In the genomic region with DNA sequence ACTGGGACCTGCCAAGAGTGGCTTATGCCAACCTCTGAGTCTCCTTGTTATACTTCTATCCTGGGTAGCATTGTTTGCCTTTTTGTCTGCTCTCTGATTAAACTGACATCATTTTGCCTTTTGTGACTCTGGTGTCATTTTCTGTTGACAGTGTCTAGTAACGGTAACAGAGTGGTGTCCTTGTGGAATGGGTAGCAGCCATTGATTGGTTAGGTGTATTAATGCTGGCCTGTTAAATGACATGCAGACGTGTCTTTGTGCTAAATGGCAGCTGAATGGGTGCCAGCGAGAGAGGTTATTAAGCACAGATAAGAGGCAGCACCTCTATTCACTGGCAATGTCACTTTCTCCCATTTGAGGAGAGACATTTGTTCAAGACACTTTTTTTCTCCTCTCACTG, we compare ENCODE assay signal across 25 cellular contexts.
DNase-seq lines count a peak whose midpoint lies in the region; ATAC-seq and TF ChIP-seq lines count a peak whose summit lies in the region.
"Had no signal": no experiment of that assay in that cellular context is flagged by ENCODE, and none has a peak within 500 bp of the region (broad histone marks: within the 10 kb centered on the region; RNA-seq: fewer than 3 reads in every experiment).

No MANE protein-coding gene starts in this region.

- TF ChIP-seq CTCF in OCI-LY1 (IDR thresholded peaks at IDR 0.05; ENCODE audit: low read length) (no peak), neural cell (IDR thresholded peaks at IDR 0.05; ENCODE audit: poor library complexity, severe bottlenecking) (no peak), gastrocnemius medialis (IDR thresholded peaks at IDR 0.05 in 4 of 5, conservative IDR thresholded peaks at IDR 0.05 in 1 of 5) (no peak)

- H3K4me3 ChIP-seq in OCI-LY1 (ENCODE audit: low read depth, low read length, poor library complexity, severe bottlenecking) (peak overlapping the region; percentile 13), neural cell (ENCODE audit: low read length) (peak overlapping the region; percentile 25), MG63 (no peak overlapping the region), gastrocnemius medialis (no peak overlapping the region)
- H3K4me3 ChIP-seq: adrenal gland, breast epithelium, colonic mucosa, esophagus squamous epithelium, gastroesophageal sphincter, ovary, sigmoid colon had no signal

- H3K9ac ChIP-seq in OCI-LY1 (ENCODE audit: low read length) (no peak overlapping the region; the same call in 1 of the 2 replicates), neural cell (ENCODE audit: low read length) (no peak overlapping the region)

- no peaks in the 10 kb centered on the region for H3K9me3 ChIP-seq in OCI-LY1 (ENCODE audit: low read length)
- no peaks in the 10 kb centered on the region for H3K9me3 ChIP-seq in neural cell (ENCODE audit: low read length)
- H3K9me3 ChIP-seq in MG63: no peaks in the 10 kb centered on the region
- H3K9me3 ChIP-seq in gastrocnemius medialis: no peaks in the 10 kb centered on the region
- H3K9me3 ChIP-seq: adrenal gland, breast epithelium, colonic mucosa, esophagus squamous epithelium, gastroesophageal sphincter, ovary, sigmoid colon had no signal

- H3K27me3 ChIP-seq in OCI-LY1 (ENCODE audit: insufficient read depth, low read length) (no peaks in the 10 kb centered on the region), neural cell (ENCODE audit: insufficient read depth, low read depth, low read length) (no peaks in the 10 kb centered on the region), MG63 (no peaks in the 10 kb centered on the region), gastrocnemius medialis (no peaks in the 10 kb centered on the region)
- H3K27me3 ChIP-seq: adrenal gland, breast epithelium, colonic mucosa, esophagus squamous epithelium, gastroesophageal sphincter, ovary, sigmoid colon had no signal

- in situ Hi-C loops in gastrocnemius medialis (cut with MboI; ENCODE audit: low sequenced_read_pairs in 4 of 4) (no loop called here), G401 (cut with HindIII; ENCODE audit: low sequenced_read_pairs) (no loop called here)

- H3K79me2 ChIP-seq in OCI-LY1 (ENCODE audit: insufficient read depth, low read length): no peaks in the 10 kb centered on the region
- H3K79me2 ChIP-seq in neural cell (replicated peaks; ENCODE audit: insufficient read depth, low read length): no peaks in the 10 kb centered on the region

- TF ChIP-seq RAD21 in neural cell (conservative IDR thresholded peaks at IDR 0.05): peak; percentile 37

- intact Hi-C loops in gastrocnemius medialis (cut with DNase I; ENCODE audit: low total_unique reads): no loop called here

- peaks cover 14% of the 10 kb centered on the region for H3K4me1 ChIP-seq in OCI-LY1 (ENCODE audit: insufficient read depth, low read length, severe bottlenecking)
- no peaks in the 10 kb centered on the region for H3K4me1 ChIP-seq in gastrocnemius medialis
- H3K4me1 ChIP-seq: adrenal gland, breast epithelium, colonic mucosa, esophagus squamous epithelium had no signal

- H3K36me3 ChIP-seq in OCI-LY1 (ENCODE audit: insufficient read depth, low read length) (no peaks in the 10 kb centered on the region), neural cell (ENCODE audit: insufficient read depth, low read length) (no peaks in the 10 kb centered on the region), MG63 (no peaks in the 10 kb centered on the region), gastrocnemius medialis (no peaks in the 10 kb centered on the region)
- H3K36me3 ChIP-seq: adrenal gland, breast epithelium, colonic mucosa, esophagus squamous epithelium, gastroesophageal sphincter, ovary, sigmoid colon had no signal

- H3F3A ChIP-seq in OCI-LY1 (ENCODE audit: insufficient read depth, low read length) (no peaks in the 10 kb centered on the region), neural cell (ENCODE audit: insufficient read depth, low read length, poor library complexity, severe bottlenecking) (peaks cover under 1% of the 10 kb centered on the region)

- H3K4me2 ChIP-seq in OCI-LY1 (ENCODE audit: low read length): peak overlapping the region; percentile 44
- no peak overlapping the region for H3K4me2 ChIP-seq in neural cell (ENCODE audit: low read length)

- H3K9me2 ChIP-seq in OCI-LY1 (ENCODE audit: low read depth, low read length) (no peaks in the 10 kb centered on the region), neural cell (ENCODE audit: insufficient read depth, low read length) (no peaks in the 10 kb centered on the region)

- DNase-seq in NCI-H1694 (lab: John Stamatoyannopoulos, UW) (peak; percentile 0), NCI-H1694 treated with DMSO at 0.1 percent for 48 hours (lab: John Stamatoyannopoulos, UW) (no peak), NCI-H2029 treated with DMSO at 0.1 percent for 48 hours (lab: John Stamatoyannopoulos, UW) (peak; percentile 90), MG63 (no peak), gastrocnemius medialis (no peak), G401 (ENCODE audit: low spot score) (no peak)
- DNase-seq: activated CD4-positive, alpha-beta T cell treated with anti-CD3 and anti-CD28 coated beads for 1 hour; activated naive CD4-positive, alpha-beta T cell; activated T-cell treated with anti-CD3 and anti-CD28 coated beads, Interleukin-2, amount 50 U/mL, for 24 hours; adrenal gland; colonic mucosa; effector memory CD8-positive, alpha-beta T cell; esophagus squamous epithelium; Kasumi-1; kidney glomerular epithelial cell; naive thymus-derived CD8-positive, alpha-beta T cell; NCI-H524 treated with DMSO at 0.1 percent for 48 hours; ovary; sigmoid colon; stimulated activated CD4-positive, alpha-beta T cell treated with anti-CD3 and anti-CD28 coated beads, Interleukin-15, amount 100 ng/mL, for 24 hours; trophoblast cell had no signal

- no peaks in the 10 kb centered on the region for H4K20me1 ChIP-seq in OCI-LY1 (ENCODE audit: insufficient read depth, low read length)
- H4K20me1 ChIP-seq in neural cell (ENCODE audit: insufficient read depth): no peaks in the 10 kb centered on the region

- TF ChIP-seq POLR2A in gastrocnemius medialis (IDR thresholded peaks at IDR 0.05): no peak

- H3K27ac ChIP-seq in OCI-LY1 (ENCODE audit: low read depth, low read length, poor library complexity, severe bottlenecking): no peak overlapping the region
- H3K27ac ChIP-seq in neural cell (ENCODE audit: low read length): peak overlapping the region; percentile 42
- H3K27ac ChIP-seq in gastrocnemius medialis: no peak overlapping the region
- H3K27ac ChIP-seq: adrenal gland, breast epithelium, colonic mucosa, esophagus squamous epithelium, gastroesophageal sphincter, ovary had no signal

- H2AFZ ChIP-seq in OCI-LY1 (ENCODE audit: low read length) (peak overlapping the region; percentile 81), neural cell (ENCODE audit: low read depth, low read length) (no peak overlapping the region)

- no peak for ATAC-seq in gastrocnemius medialis
- ATAC-seq: effector memory CD8-positive, alpha-beta T cell; gastroesophageal sphincter; naive thymus-derived CD8-positive, alpha-beta T cell had no signal

- TF ChIP-seq EP300 in neural cell (conservative IDR thresholded peaks at IDR 0.05; ENCODE audit: poor library complexity, severe bottlenecking): peak; percentile 99

TF ChIP-seq in neural cell, 6 proteins besides CTCF, POLR2A, EP300 and RAD21:
- peak; percentile 48 for TF ChIP-seq SMC3 (conservative IDR thresholded peaks at IDR 0.05; ENCODE audit: poor library complexity)
- peak; percentile 87 for TF ChIP-seq POLR2AphosphoS5 (IDR thresholded peaks at IDR 0.05)
- no peak for TF ChIP-seq TAF1 (IDR thresholded peaks at IDR 0.05; ENCODE audit: low read depth)
- TF ChIP-seq MXI1 (conservative IDR thresholded peaks at IDR 0.05; ENCODE audit: poor library complexity, severe bottlenecking): peak; percentile 42

Comparison
In these comparisons a context has a peak if more than half of its experiments do, and no peak if none do; other contexts are left out.
1. DNase-seq: peak in NCI-H1694 (single experiment) and NCI-H2029 treated with DMSO at 0.1 percent for 48 hours (single experiment); none in NCI-H1694 treated with DMSO at 0.1 percent for 48 hours (single experiment), MG63 (single experiment), gastrocnemius medialis (0 of 2) and G401 (single experiment).
2. H3K4me3 ChIP-seq: peak in OCI-LY1 (single experiment) and neural cell (single experiment); none in MG63 (single experiment) and gastrocnemius medialis (0 of 4).